In the genomic region with DNA sequence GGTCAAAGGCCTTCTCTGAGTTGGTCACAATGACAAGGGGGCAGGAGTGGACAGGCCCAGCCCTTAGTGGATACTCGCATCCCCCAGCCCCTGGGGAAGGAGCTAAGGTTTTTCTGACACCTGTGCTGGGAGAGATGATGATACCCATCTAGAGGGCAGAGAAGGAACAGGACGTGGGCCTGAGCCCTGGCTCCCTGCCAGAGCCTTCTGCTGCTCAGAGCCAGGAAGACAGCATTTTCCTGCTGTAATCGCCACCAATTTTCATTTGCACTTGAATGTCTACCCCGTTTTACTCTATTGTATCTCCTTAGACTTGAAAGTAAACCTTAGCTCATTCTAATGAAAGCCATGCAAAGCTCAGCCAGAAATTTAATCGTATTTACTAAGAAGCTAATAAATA, we compare ENCODE assay signal across 1 cellular context.
TF ChIP-seq lines count a peak whose summit lies in the region.

No MANE protein-coding gene starts in this region.

TF ChIP-seq in GM23338, 12 proteins besides CTCF, POLR2A, EP300 and RAD21 (continued from another document):
- TF ChIP-seq, protein P1, sequence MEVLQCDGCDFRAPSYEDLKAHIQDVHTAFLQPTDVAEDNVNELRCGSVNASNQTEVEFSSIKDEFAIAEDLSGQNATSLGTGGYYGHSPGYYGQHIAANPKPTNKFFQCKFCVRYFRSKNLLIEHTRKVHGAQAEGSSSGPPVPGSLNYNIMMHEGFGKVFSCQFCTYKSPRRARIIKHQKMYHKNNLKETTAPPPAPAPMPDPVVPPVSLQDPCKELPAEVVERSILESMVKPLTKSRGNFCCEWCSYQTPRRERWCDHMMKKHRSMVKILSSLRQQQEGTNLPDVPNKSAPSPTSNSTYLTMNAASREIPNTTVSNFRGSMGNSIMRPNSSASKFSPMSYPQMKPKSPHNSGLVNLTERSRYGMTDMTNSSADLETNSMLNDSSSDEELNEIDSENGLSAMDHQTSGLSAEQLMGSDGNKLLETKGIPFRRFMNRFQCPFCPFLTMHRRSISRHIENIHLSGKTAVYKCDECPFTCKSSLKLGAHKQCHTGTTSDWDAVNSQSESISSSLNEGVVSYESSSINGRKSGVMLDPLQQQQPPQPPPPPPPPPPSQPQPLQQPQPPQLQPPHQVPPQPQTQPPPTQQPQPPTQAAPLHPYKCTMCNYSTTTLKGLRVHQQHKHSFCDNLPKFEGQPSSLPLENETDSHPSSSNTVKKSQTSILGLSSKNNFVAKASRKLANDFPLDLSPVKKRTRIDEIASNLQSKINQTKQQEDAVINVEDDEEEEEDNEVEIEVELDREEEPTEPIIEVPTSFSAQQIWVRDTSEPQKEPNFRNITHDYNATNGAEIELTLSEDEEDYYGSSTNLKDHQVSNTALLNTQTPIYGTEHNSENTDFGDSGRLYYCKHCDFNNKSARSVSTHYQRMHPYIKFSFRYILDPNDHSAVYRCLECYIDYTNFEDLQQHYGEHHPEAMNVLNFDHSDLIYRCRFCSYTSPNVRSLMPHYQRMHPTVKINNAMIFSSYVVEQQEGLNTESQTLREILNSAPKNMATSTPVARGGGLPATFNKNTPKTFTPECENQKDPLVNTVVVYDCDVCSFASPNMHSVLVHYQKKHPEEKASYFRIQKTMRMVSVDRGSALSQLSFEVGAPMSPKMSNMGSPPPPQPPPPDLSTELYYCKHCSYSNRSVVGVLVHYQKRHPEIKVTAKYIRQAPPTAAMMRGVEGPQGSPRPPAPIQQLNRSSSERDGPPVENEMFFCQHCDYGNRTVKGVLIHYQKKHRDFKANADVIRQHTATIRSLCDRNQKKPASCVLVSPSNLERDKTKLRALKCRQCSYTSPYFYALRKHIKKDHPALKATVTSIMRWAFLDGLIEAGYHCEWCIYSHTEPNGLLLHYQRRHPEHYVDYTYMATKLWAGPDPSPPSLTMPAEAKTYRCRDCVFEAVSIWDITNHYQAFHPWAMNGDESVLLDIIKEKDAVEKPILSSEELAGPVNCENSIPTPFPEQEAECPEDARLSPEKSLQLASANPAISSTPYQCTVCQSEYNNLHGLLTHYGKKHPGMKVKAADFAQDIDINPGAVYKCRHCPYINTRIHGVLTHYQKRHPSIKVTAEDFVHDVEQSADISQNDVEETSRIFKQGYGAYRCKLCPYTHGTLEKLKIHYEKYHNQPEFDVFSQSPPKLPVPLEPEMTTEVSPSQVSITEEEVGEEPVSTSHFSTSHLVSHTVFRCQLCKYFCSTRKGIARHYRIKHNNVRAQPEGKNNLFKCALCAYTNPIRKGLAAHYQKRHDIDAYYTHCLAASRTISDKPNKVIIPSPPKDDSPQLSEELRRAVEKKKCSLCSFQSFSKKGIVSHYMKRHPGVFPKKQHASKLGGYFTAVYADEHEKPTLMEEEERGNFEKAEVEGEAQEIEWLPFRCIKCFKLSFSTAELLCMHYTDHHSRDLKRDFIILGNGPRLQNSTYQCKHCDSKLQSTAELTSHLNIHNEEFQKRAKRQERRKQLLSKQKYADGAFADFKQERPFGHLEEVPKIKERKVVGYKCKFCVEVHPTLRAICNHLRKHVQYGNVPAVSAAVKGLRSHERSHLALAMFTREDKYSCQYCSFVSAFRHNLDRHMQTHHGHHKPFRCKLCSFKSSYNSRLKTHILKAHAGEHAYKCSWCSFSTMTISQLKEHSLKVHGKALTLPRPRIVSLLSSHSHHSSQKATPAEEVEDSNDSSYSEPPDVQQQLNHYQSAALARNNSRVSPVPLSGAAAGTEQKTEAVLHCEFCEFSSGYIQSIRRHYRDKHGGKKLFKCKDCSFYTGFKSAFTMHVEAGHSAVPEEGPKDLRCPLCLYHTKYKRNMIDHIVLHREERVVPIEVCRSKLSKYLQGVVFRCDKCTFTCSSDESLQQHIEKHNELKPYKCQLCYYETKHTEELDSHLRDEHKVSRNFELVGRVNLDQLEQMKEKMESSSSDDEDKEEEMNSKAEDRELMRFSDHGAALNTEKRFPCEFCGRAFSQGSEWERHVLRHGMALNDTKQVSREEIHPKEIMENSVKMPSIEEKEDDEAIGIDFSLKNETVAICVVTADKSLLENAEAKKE (CRISPR knock-in tag; IDR thresholded peaks at IDR 0.05), result no peak
- no peak for TF ChIP-seq ZNF114 (CRISPR knock-in tag; IDR thresholded peaks at IDR 0.05)
